In the genomic region with DNA sequence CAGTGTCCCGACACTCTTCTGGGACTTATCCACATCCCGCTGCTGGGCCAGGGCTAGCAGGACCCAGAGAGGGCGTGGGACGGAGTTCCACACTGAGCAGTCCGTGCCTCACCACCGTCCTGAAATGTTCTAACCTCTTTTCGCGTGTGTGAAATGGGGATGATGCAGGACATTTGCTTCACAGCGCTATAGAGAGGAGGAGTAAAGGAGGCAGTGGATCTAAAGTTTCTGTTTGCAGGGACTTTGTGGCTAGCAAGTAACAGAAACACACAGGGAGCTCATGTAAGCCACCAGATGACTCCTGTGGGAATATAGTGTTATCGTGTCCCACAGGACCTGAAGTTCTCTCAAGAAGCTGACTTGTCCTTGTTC, we compare ENCODE assay signal across 2 cellular contexts.
TF ChIP-seq lines count a peak whose summit lies in the region.

No MANE protein-coding gene starts in this region.

TF ChIP-seq in HEK293, 187 proteins besides CTCF, POLR2A, EP300 and RAD21:
- TF ChIP-seq ZBTB26 (tag by site-specific recombination; optimal IDR thresholded peaks at IDR 0.05) (peak; percentile 1), ZNF654 (tag by site-specific recombination; IDR thresholded peaks at IDR 0.05; ENCODE audit: low read depth) (no peak)

TF ChIP-seq in SK-N-SH, 30 proteins besides CTCF, POLR2A, EP300 and RAD21 (continued from another document):
- TF ChIP-seq REST (IDR thresholded peaks at IDR 0.05; ENCODE audit: low read depth, low read length) (no peak), IRF3 (IDR thresholded peaks at IDR 0.05; ENCODE audit: low read depth, low read length) (no peak), GATA2 (CRISPR knock-in tag; IDR thresholded peaks at IDR 0.05) (no peak), RCOR1 (IDR thresholded peaks at IDR 0.05; ENCODE audit: low read length) (no peak)
- TF ChIP-seq, protein P1, sequence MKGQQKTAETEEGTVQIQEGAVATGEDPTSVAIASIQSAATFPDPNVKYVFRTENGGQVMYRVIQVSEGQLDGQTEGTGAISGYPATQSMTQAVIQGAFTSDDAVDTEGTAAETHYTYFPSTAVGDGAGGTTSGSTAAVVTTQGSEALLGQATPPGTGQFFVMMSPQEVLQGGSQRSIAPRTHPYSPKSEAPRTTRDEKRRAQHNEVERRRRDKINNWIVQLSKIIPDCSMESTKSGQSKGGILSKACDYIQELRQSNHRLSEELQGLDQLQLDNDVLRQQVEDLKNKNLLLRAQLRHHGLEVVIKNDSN (IDR thresholded peaks at IDR 0.05; ENCODE audit: borderline replicate concordance, low read depth) = no peak
